1 cellular context compared by ENCODE assay signal in genomic region chr9:69671904-69672827, GRCh38.
TF ChIP-seq lines count a peak whose summit lies in the region.

APBA1 (minus strand) TSS chr9:69672371.

TF ChIP-seq in HEK293, 187 proteins besides CTCF, POLR2A, EP300 and RAD21 (continued from another document):
- TF ChIP-seq ZBTB10 (tag by site-specific recombination; IDR thresholded peaks at IDR 0.05) (0 out of 2 replicates have a peak, but pooled peaks have one; percentile 24), ZBTB7A (tag by site-specific recombination; IDR thresholded peaks at IDR 0.05; ENCODE audit: low read depth) (no peak), ZNF561 (tag by site-specific recombination; IDR thresholded peaks at IDR 0.05; ENCODE audit: borderline replicate concordance) (no peak), GLIS1 (tag by site-specific recombination; IDR thresholded peaks at IDR 0.05) (peak; percentile 42), ZNF610 (tag by site-specific recombination; IDR thresholded peaks at IDR 0.05; ENCODE audit: borderline replicate concordance) (no peak), ZNF335 (tag by site-specific recombination; conservative IDR thresholded peaks at IDR 0.05) (peak; percentile 95), ZBTB6 (tag by site-specific recombination; IDR thresholded peaks at IDR 0.05) (0 out of 2 replicates have a peak, but pooled peaks have one; percentile 31), ZFP3 (tag by site-specific recombination; IDR thresholded peaks at IDR 0.05; ENCODE audit: low read depth) (no peak), ZNF23 (tag by site-specific recombination; IDR thresholded peaks at IDR 0.05; ENCODE audit: borderline replicate concordance) (no peak), ZNF692 (tag by site-specific recombination; IDR thresholded peaks at IDR 0.05) (0 out of 2 replicates have a peak, but pooled peaks have one; percentile 31), ZNF776 (tag by site-specific recombination; IDR thresholded peaks at IDR 0.05; ENCODE audit: borderline replicate concordance) (no peak), ZNF777 (tag by site-specific recombination; IDR thresholded peaks at IDR 0.05; ENCODE audit: borderline replicate concordance) (peak; percentile 80; the same call in 1 of the 2 replicates), KLF9 (tag by site-specific recombination; IDR thresholded peaks at IDR 0.05; ENCODE audit: low read depth) (no peak), YY1 (tag by site-specific recombination; IDR thresholded peaks at IDR 0.05) (peak; percentile 28; the same call in 1 of the 2 replicates), ZNF621 (tag by site-specific recombination; IDR thresholded peaks at IDR 0.05) (no peak), ZNF580 (tag by site-specific recombination; IDR thresholded peaks at IDR 0.05) (no peak), ZBTB20 (tag by site-specific recombination; IDR thresholded peaks at IDR 0.05) (peak; percentile 78; the same call in 1 of the 2 replicates), GLIS2 (tag by site-specific recombination; IDR thresholded peaks at IDR 0.05) (peak; percentile 67), ZBTB26 (tag by site-specific recombination; optimal IDR thresholded peaks at IDR 0.05) (peak; percentile 48)
